Comparison of ENCODE assay signal across 9 cellular contexts in genomic region chr11:59755701-59756495, GRCh38. TPM values are rescaled to one million over a fixed set of nuclear protein-coding genes. Genes with fewer than 3 reads are reported as not detected.
DNase-seq lines count a peak whose midpoint lies in the region; ATAC-seq and TF ChIP-seq lines count a peak whose summit lies in the region.
"Had no signal": no experiment of that assay in that cellular context is flagged by ENCODE, and none has a peak within 500 bp of the region (broad histone marks: within the 10 kb centered on the region; RNA-seq: fewer than 3 reads in every experiment).

No MANE protein-coding gene starts in this region.

- no peaks in the 10 kb centered on the region for H3K27me3 Mint-ChIP-seq in CD8-positive, alpha-beta T cell (ENCODE audit: low read depth)
- H3K27me3 Mint-ChIP-seq in activated T-cell treated with anti-CD3 and anti-CD28 coated beads, Interleukin-2, amount 50 U/mL, for 72 hours (ENCODE audit: low read depth), result peaks cover 8% of the 10 kb centered on the region
- no peaks in the 10 kb centered on the region for H3K27me3 Mint-ChIP-seq in mesothelial cell of epicardium (ENCODE audit: low read depth)

- peak; percentile 46 for ATAC-seq in CD8-positive, alpha-beta T cell
- ATAC-seq in activated T-cell treated with anti-CD3 and anti-CD28 coated beads, Interleukin-2, amount 50 U/mL, for 72 hours (replicated peaks in 1 of 2), result peak; percentile 24 to 42
- no peak for ATAC-seq in GM18870 (IDR thresholded peaks at IDR 0.05; ENCODE audit: unreplicated experiment)

- peak in 5 of 7 experiments; percentile 48 to 63 (median 58) for DNase-seq in CD8-positive, alpha-beta T cell
- DNase-seq in HEK293T (ENCODE audit: extremely low spot score) (peak; percentile 53), NCI-H748 treated with DMSO at 0.1 percent for 48 hours (lab: John Stamatoyannopoulos, UW) (peak; percentile 31), erythroblast (lab: John Stamatoyannopoulos, UW) (peak; percentile 34 to 64), mesothelial cell of epicardium (ENCODE audit: low spot score in 2 of 2, unreplicated experiment in 2 of 2) (peak; percentile 29 to 64)
- peak; percentile 36 to 39 for DNase-seq in activated T-cell treated with anti-CD3 and anti-CD28 coated beads, Interleukin-2, amount 50 U/mL, for 72 hours
- DNase-seq in stimulated activated naive CD4-positive, alpha-beta T cell (lab: John Stamatoyannopoulos, UW), result peak in 4 of 6 experiments; percentile 25 to 57 (median 34)

- H3K4me3 Mint-ChIP-seq in CD8-positive, alpha-beta T cell, result peak overlapping the region; percentile 89
- peak overlapping the region; percentile 81 to 85 for H3K4me3 Mint-ChIP-seq in activated T-cell treated with anti-CD3 and anti-CD28 coated beads, Interleukin-2, amount 50 U/mL, for 72 hours
- peak overlapping the region; percentile 84 for H3K4me3 Mint-ChIP-seq in mesothelial cell of epicardium

- H3K27me3 ChIP-seq in CD8-positive, alpha-beta T cell (ENCODE audit: insufficient read depth, low read length), result no peaks in the 10 kb centered on the region

- CTCF ChIA-PET in CD8-positive, alpha-beta T cell (lab: Charles Lee), result interaction anchor here (1.2 to 9.6 kb wide), 6 partner anchors 10 to 84 kb away, joined by 3 to 177 read pairs (median 30); partner anchors contain the start of gene MRPL16
- CTCF ChIA-PET in HEK293T (lab: Yijun Ruan, JAX), result interaction anchor here (1.9 to 2.7 kb wide), 2 partner anchors 42 to 45 kb away, joined by 7 to 19 read pairs; no protein-coding TSS in a partner anchor

- intact Hi-C loops in CD8-positive, alpha-beta T cell (cut with DNase I, micrococcal nuclease), result loop anchor here (1.0 to 10.0 kb wide), 9 partner anchors 54 to 1179 kb away; partner anchors contain the start of genes MRPL16 (in 2 of the 2), PATL1 (in 2 of the 2), DTX4 (in 1 of the 2) and LPXN (in 1 of the 2)

- no peaks in the 10 kb centered on the region for H3K36me3 ChIP-seq in CD8-positive, alpha-beta T cell (ENCODE audit: insufficient read depth, low read length)

- peaks cover 7% of the 10 kb centered on the region for H3K4me1 ChIP-seq in CD8-positive, alpha-beta T cell (ENCODE audit: insufficient read depth, low read length)

- POLR2A ChIA-PET in CD8-positive, alpha-beta T cell (lab: Charles Lee), result interaction anchor here (0.6 to 2.8 kb wide), 6 partner anchors 11 to 140 kb away, joined by 3 to 14 read pairs (median 7); partner anchors contain the start of genes MRPL16, OSBP and PATL1
- POLR2A ChIA-PET in HEK293T (lab: Yijun Ruan, JAX), result interaction anchor here (0.7 to 4.1 kb wide), 9 partner anchors 11 to 140 kb away, joined by 3 to 22 read pairs (median 5); partner anchors contain the start of genes MRPL16, OSBP and PATL1

- peaks cover 23% of the 10 kb centered on the region for H3K4me1 Mint-ChIP-seq in CD8-positive, alpha-beta T cell (ENCODE audit: low read depth)
- H3K4me1 Mint-ChIP-seq in activated T-cell treated with anti-CD3 and anti-CD28 coated beads, Interleukin-2, amount 50 U/mL, for 72 hours (ENCODE audit: low read depth), result peaks cover 27% of the 10 kb centered on the region
- peaks cover 26% of the 10 kb centered on the region for H3K4me1 Mint-ChIP-seq in mesothelial cell of epicardium

- H3K27ac ChIP-seq in CD8-positive, alpha-beta T cell (ENCODE audit: low read depth, low read length), result peak overlapping the region; percentile 31

- H3K9me3 Mint-ChIP-seq in CD8-positive, alpha-beta T cell, result no peaks in the 10 kb centered on the region
- no peaks in the 10 kb centered on the region for H3K9me3 Mint-ChIP-seq in activated T-cell treated with anti-CD3 and anti-CD28 coated beads, Interleukin-2, amount 50 U/mL, for 72 hours
- H3K9me3 Mint-ChIP-seq in mesothelial cell of epicardium, result no peaks in the 10 kb centered on the region

- H3K36me3 Mint-ChIP-seq in CD8-positive, alpha-beta T cell, result peaks cover 6% of the 10 kb centered on the region
- H3K36me3 Mint-ChIP-seq in activated T-cell treated with anti-CD3 and anti-CD28 coated beads, Interleukin-2, amount 50 U/mL, for 72 hours (ENCODE audit: insufficient read depth in 2 of 2), result peaks cover 0 to 3% of the 10 kb centered on the region in 2 donors
- no peaks in the 10 kb centered on the region for H3K36me3 Mint-ChIP-seq in mesothelial cell of epicardium

- peak overlapping the region; percentile 55 for H3K27ac Mint-ChIP-seq in CD8-positive, alpha-beta T cell
- H3K27ac Mint-ChIP-seq in activated T-cell treated with anti-CD3 and anti-CD28 coated beads, Interleukin-2, amount 50 U/mL, for 72 hours, result peak overlapping the region; percentile 62
- peak overlapping the region; percentile 57 for H3K27ac Mint-ChIP-seq in mesothelial cell of epicardium

- TF ChIP-seq CTCF in CD8-positive, alpha-beta T cell (IDR thresholded peaks at IDR 0.05), result no peak
- no peak for TF ChIP-seq CTCF in mesothelial cell of epicardium (IDR thresholded peaks at IDR 0.05; ENCODE audit: unreplicated experiment)

- H3K4me3 ChIP-seq in CD8-positive, alpha-beta T cell (ENCODE audit: low read depth, low read length), result peak overlapping the region; percentile 70

- H3K9me3 ChIP-seq in CD8-positive, alpha-beta T cell (ENCODE audit: low read length), result no peaks in the 10 kb centered on the region

- TF ChIP-seq POLR2A in erythroblast (IDR thresholded peaks at IDR 0.05; ENCODE audit: low read length), result no peak

TF ChIP-seq in HEK293T, 16 proteins besides CTCF, POLR2A, EP300 and RAD21:
- TF ChIP-seq FOXM1 (IDR thresholded peaks at IDR 0.05; ENCODE audit: borderline replicate concordance) (no peak), LEF1 (IDR thresholded peaks at IDR 0.05; ENCODE audit: borderline replicate concordance) (no peak), ARNT (IDR thresholded peaks at IDR 0.05) (no peak), NFRKB (IDR thresholded peaks at IDR 0.05) (no peak), FOXA1 (IDR thresholded peaks at IDR 0.05) (no peak), L3MBTL2 (conservative IDR thresholded peaks at IDR 0.05) (no peak), FOXK2 (IDR thresholded peaks at IDR 0.05) (no peak), BHLHE40 (IDR thresholded peaks at IDR 0.05; ENCODE audit: borderline replicate concordance) (no peak), ELF4 (IDR thresholded peaks at IDR 0.05) (no peak), TARDBP (IDR thresholded peaks at IDR 0.05) (no peak), HDGF (IDR thresholded peaks at IDR 0.05; ENCODE audit: borderline replicate concordance) (no peak), ZNF384 (IDR thresholded peaks at IDR 0.05) (no peak), CTBP1 (IDR thresholded peaks at IDR 0.05; ENCODE audit: borderline replicate concordance) (no peak), SP1 (IDR thresholded peaks at IDR 0.05) (no peak), PKNOX1 (IDR thresholded peaks at IDR 0.05) (no peak)

RNA-seq across cellular contexts. Expression of gene STX3, which starts 0.7 kb away (rescaled TPM):
- 1 to 10 TPM; 2.8 to 3.9 TPM for total RNA-seq in CD8-positive, alpha-beta T cell
- total RNA-seq in activated T-cell treated with anti-CD3 and anti-CD28 coated beads, Interleukin-2, amount 50 U/mL, for 72 hours, result 10 to 100 TPM in 1 of 2 donors, 1 to 10 TPM in 1; 6.9 to 12.9 TPM
- 19.0 to 24.2 TPM (median 21.1 TPM) in 3 replicates for total RNA-seq in mesothelial cell of epicardium

RNA-seq across cellular contexts. Expression of gene OR10V1, which starts 42.3 kb away (rescaled TPM):
- not detected for total RNA-seq in CD8-positive, alpha-beta T cell
- not detected for total RNA-seq in activated T-cell treated with anti-CD3 and anti-CD28 coated beads, Interleukin-2, amount 50 U/mL, for 72 hours
- not detected in 3 replicates for total RNA-seq in mesothelial cell of epicardium
- total RNA-seq: T-helper 2 cell treated with Interferon-gamma antibody and Interleukin-4, amounts not matched to agents 100 ng/mL and 5 ng/mL, for 36 hours had no signal

RNA-seq across cellular contexts. Expression of gene MRPL16, which starts 54.7 kb away (rescaled TPM):
- total RNA-seq in CD8-positive, alpha-beta T cell, result 10 to 100 TPM; 26.5 to 27.8 TPM
- 10 to 100 TPM; 53.8 to 58.0 TPM for total RNA-seq in activated T-cell treated with anti-CD3 and anti-CD28 coated beads, Interleukin-2, amount 50 U/mL, for 72 hours
- 34.3 to 42.3 TPM (median 37.2 TPM) in 3 replicates for total RNA-seq in mesothelial cell of epicardium
